Comparison of ENCODE assay signal across 9 cellular contexts in the genomic region with DNA sequence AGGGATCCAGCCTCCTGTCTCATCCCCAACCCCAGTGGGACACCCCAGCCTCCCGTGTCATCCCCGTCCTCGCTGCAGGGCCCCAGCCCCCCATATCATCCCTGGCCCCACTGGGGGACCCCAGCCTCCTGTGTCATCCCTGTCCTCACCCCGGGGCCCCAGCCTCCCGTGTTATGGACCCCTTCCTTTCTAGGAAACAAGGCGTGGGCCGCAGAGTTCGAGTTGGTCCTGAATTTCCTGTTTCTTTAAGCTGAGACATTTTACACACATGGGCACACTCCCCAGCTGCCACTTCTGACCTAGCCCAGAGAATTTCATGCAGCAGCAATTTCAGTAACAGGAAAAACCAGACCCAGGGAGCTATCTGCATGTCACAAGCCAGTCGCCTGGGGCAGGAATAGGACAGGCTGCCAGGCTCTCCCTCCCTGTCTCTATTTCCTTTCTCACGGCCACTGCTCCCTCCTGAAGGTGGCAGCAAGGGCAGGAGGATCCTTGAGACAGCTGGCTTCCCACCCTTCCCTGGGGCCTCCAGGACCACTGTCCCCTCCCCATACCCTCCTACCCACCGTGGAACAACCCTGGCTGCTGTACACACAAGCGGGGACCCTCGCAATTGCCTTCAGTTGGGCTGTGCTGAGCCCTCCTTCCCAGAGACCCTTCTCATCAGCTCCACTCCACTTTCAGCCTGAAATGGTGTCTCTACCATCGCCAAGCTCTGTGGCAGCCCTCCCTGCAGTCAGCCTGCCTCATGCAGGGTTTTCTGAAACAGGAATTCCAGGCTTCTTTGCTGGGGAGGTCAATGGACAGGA.
DNase-seq lines count a peak whose midpoint lies in the region; FAIRE-seq and TF ChIP-seq lines count a peak whose summit lies in the region.
"Had no signal": no experiment of that assay in that cellular context is flagged by ENCODE, and none has a peak within 500 bp of the region (broad histone marks: within the 10 kb centered on the region; RNA-seq: fewer than 3 reads in every experiment).

No MANE protein-coding gene starts in this region.

- H3K4ac ChIP-seq in H1 (replicated peaks; ENCODE audit: insufficient read length, low read depth, low read length) (no peak overlapping the region), neuronal stem cell (ENCODE audit: low read length) (no peak overlapping the region)

- TF ChIP-seq CTCF in H1 (IDR thresholded peaks at IDR 0.05; ENCODE audit: control extremely low read depth in 1 of 3, insufficient read depth in 1 of 3, low read depth in 1 of 3, low read length in 3 of 3): peak in 1 of 3 experiments; percentile 12; a peak in 1 of 4 replicates

- no peaks in the 10 kb centered on the region for H3K27me3 ChIP-seq in H1 (replicated peaks in 1 of 4; ENCODE audit: control insufficient read depth in 3 of 4, extremely low read depth in 1 of 4, insufficient read depth in 3 of 4, low read length in 3 of 4)
- H3K27me3 ChIP-seq in neuronal stem cell (ENCODE audit: control insufficient read depth in 3 of 3, insufficient read depth in 3 of 3, low read depth in 1 of 3, low read length in 3 of 3): no peaks in the 10 kb centered on the region

- WGBS in H1 (ENCODE audit: extremely low coverage in 1 of 2, insufficient coverage in 1 of 2, insufficient read length in 1 of 2, insufficient replicate concordance in 2 of 2, low coverage in 1 of 2, low lambda C conversion rate in 2 of 2, missing lambda C conversion rate in 1 of 2), 2 experiments: 87% methylated on average over 9 of the region's 14 CpGs; no CpG with 5 or more reads in 1 of the 2 experiments
- WGBS in neuronal stem cell (ENCODE audit: extremely low coverage in 2 of 2, insufficient read length in 2 of 2, insufficient replicate concordance in 1 of 2), 2 donors: no CpG with 5 or more reads among the region's 14 CpGs

- no peak overlapping the region for H2BK5ac ChIP-seq in H1 (ENCODE audit: low read depth, low read length)
- H2BK5ac ChIP-seq in neuronal stem cell (ENCODE audit: low read length): no peak overlapping the region

- H2BK20ac ChIP-seq in H1 (ENCODE audit: low read length): no peak overlapping the region

- H3K79me2 ChIP-seq in H1 (ENCODE audit: control insufficient read depth in 1 of 2, insufficient read depth in 2 of 2, low read length in 2 of 2): no peaks in the 10 kb centered on the region

- H3K9me3 ChIP-seq in H1 (ENCODE audit: insufficient read depth in 2 of 2, low read depth in 1 of 2, low read length in 1 of 2) (no peaks in the 10 kb centered on the region), neuronal stem cell (replicated peaks in 1 of 2; ENCODE audit: control insufficient read depth in 2 of 2, insufficient read depth in 1 of 2, low read depth in 1 of 2, low read length in 2 of 2) (no peaks in the 10 kb centered on the region)

- H4K5ac ChIP-seq in H1 (ENCODE audit: insufficient read length, low read depth, low read length): no peak overlapping the region

- CTCF ChIA-PET in H1 (lab: Charles Lee; ENCODE audit: partially characterized antibody): interaction anchor here (0.7 to 2.3 kb wide), 7 partner anchors 9 to 318 kb away, joined by 3 to 9 read pairs (median 3); no protein-coding TSS in a partner anchor

- no peak overlapping the region for H2AK5ac ChIP-seq in H1 (ENCODE audit: low read depth, low read length)
- peak overlapping the region; percentile 88 for H2AK5ac ChIP-seq in neuronal stem cell (ENCODE audit: low read depth, low read length)

- H2BK15ac ChIP-seq in H1 (ENCODE audit: low read length) (no peak overlapping the region), neuronal stem cell (ENCODE audit: low read length) (no peak overlapping the region)

- peaks cover 0 to 6% (median 0%) of the 10 kb centered on the region in 4 experiments; a peak in 1 of 7 replicates for H3K4me1 ChIP-seq in H1 (replicated peaks in 1 of 4; ENCODE audit: control insufficient read depth in 3 of 4, insufficient read depth in 4 of 4, low read length in 3 of 4)
- peaks cover 9% of the 10 kb centered on the region in 2 donors for H3K4me1 ChIP-seq in neuronal stem cell (ENCODE audit: control insufficient read depth in 2 of 2, insufficient read depth in 1 of 2, low read depth in 1 of 2, low read length in 2 of 2)

- no peak overlapping the region for H3K18ac ChIP-seq in H1 (ENCODE audit: extremely low read depth, low read length)
- H3K18ac ChIP-seq in neuronal stem cell (ENCODE audit: low read length): peak overlapping the region; percentile 32

- no peak overlapping the region for H2BK12ac ChIP-seq in H1 (ENCODE audit: low read depth, low read length)
- no peak overlapping the region for H2BK12ac ChIP-seq in neuronal stem cell (ENCODE audit: low read length)

- H3K79me1 ChIP-seq in H1 (ENCODE audit: low read depth, low read length): no peaks in the 10 kb centered on the region
- no peaks in the 10 kb centered on the region for H3K79me1 ChIP-seq in neuronal stem cell (ENCODE audit: low read depth, low read length)

- H3K9ac ChIP-seq in H1 (replicated peaks in 1 of 4; ENCODE audit: extremely low read depth in 1 of 4, low read depth in 3 of 4, low read length in 3 of 4) (no peak overlapping the region), neuronal stem cell (ENCODE audit: low read depth, low read length, poor library complexity) (no peak overlapping the region)

- DNase-seq in DMS79 treated with DMSO at 0.1 percent for 48 hours (lab: John Stamatoyannopoulos, UW) (peak; percentile 51), NCI-H510A (lab: John Stamatoyannopoulos, UW) (peak; percentile 76), H1 (ENCODE audit: low read depth in 1 of 2, low spot score in 2 of 2) (no peak), neuronal stem cell (ENCODE audit: low spot score) (no peak), SKM-1 (lab: John Stamatoyannopoulos, UW; ENCODE audit: unreplicated experiment) (no peak), cerebellar nuclear complex (lab: John Stamatoyannopoulos, UW) (no peak), HCEC 1CT (no peak), glomerular visceral epithelial cell (ENCODE audit: extremely low spot score) (no peak)
- DNase-seq: NCI-H774 had no signal

- no peak overlapping the region for H3K27ac ChIP-seq in H1 (ENCODE audit: low read depth, low read length)
- no peak overlapping the region for H3K27ac ChIP-seq in neuronal stem cell (replicated peaks; ENCODE audit: low read length)

- H3K4me3 ChIP-seq in H1 (ENCODE audit: extremely low read depth in 1 of 4, insufficient read depth in 2 of 4, low read depth in 3 of 4, low read length in 4 of 4) (no peak overlapping the region), neuronal stem cell (ENCODE audit: low read length in 2 of 2) (no peak overlapping the region)

- H3K23ac ChIP-seq in H1 (ENCODE audit: insufficient read length): no peak overlapping the region
- H3K23ac ChIP-seq in neuronal stem cell (ENCODE audit: low read depth, low read length, poor library complexity): no peak overlapping the region

- no peak overlapping the region for H3K14ac ChIP-seq in H1 (ENCODE audit: insufficient read length)
- no peak overlapping the region for H3K14ac ChIP-seq in neuronal stem cell (ENCODE audit: low read length)

- H3K36me3 ChIP-seq in H1 (ENCODE audit: control insufficient read depth in 2 of 4, insufficient read depth in 4 of 4, low read length in 3 of 4): no peaks in the 10 kb centered on the region
- H3K36me3 ChIP-seq in neuronal stem cell (replicated peaks in 1 of 2; ENCODE audit: control insufficient read depth in 2 of 2, insufficient read depth in 2 of 2, low read length in 2 of 2): no peaks in the 10 kb centered on the region

- H4K20me1 ChIP-seq in H1 (replicated peaks in 1 of 2; ENCODE audit: control insufficient read depth in 1 of 2, insufficient read depth in 2 of 2, low read length in 2 of 2): no peaks in the 10 kb centered on the region

- H3K23me2 ChIP-seq in H1 (ENCODE audit: low read depth, low read length): no peaks in the 10 kb centered on the region

- POLR2A ChIA-PET in H1 (lab: Charles Lee; ENCODE audit: partially characterized antibody): interaction anchor here (0.8 kb wide), 1 partner anchor 142 kb away, joined by 3 read pairs; the partner anchor contains the start of gene ID2

- H3K56ac ChIP-seq in H1 (replicated peaks; ENCODE audit: insufficient read length, low read depth, low read length): no peak overlapping the region

- H2AFZ ChIP-seq in H1 (ENCODE audit: low read length): no peak overlapping the region
- peak overlapping the region; percentile 64 for H2AFZ ChIP-seq in neuronal stem cell (ENCODE audit: low read length)

- no peak for TF ChIP-seq POLR2A in H1 (IDR thresholded peaks at IDR 0.05; ENCODE audit: control extremely low read depth in 1 of 2, low read depth in 2 of 2, low read length in 2 of 2)

- TF ChIP-seq RAD21 in H1 (IDR thresholded peaks at IDR 0.05 in 1 of 2, conservative IDR thresholded peaks at IDR 0.05 in 1 of 2; ENCODE audit: low read depth in 2 of 2, low read length in 2 of 2): peak; percentile 27 to 43

- no peak for FAIRE-seq in H1 (lab: Jason Lieb, UNC)

- H3K4me2 ChIP-seq in H1 (ENCODE audit: insufficient read depth in 1 of 2, low read depth in 2 of 2, low read length in 2 of 2) (no peak overlapping the region), neuronal stem cell (ENCODE audit: insufficient read depth, low read length, poor library complexity, severe bottlenecking) (no peak overlapping the region)

- H4K8ac ChIP-seq in H1 (ENCODE audit: extremely low read depth, insufficient read depth, low read length) (peak overlapping the region; percentile 69), neuronal stem cell (ENCODE audit: low read depth, low read length) (no peak overlapping the region)

- H2BK120ac ChIP-seq in H1 (replicated peaks; ENCODE audit: low read depth, low read length) (no peak overlapping the region), neuronal stem cell (ENCODE audit: low read depth, low read length) (peak overlapping the region; percentile 74)

- H4K91ac ChIP-seq in H1 (replicated peaks; ENCODE audit: insufficient read length, low read length) (peak overlapping the region; percentile 13), neuronal stem cell (ENCODE audit: low read depth, low read length, poor library complexity) (no peak overlapping the region)

- no peak for TF ChIP-seq EP300 in H1 (IDR thresholded peaks at IDR 0.05; ENCODE audit: borderline replicate concordance in 1 of 2, low read depth in 2 of 2, low read length in 2 of 2)

TF ChIP-seq in H1, 55 proteins besides CTCF, POLR2A, EP300 and RAD21:
- TF ChIP-seq MAFK (IDR thresholded peaks at IDR 0.05; ENCODE audit: low read depth, low read length): no peak
- TF ChIP-seq HDAC2 (IDR thresholded peaks at IDR 0.05; ENCODE audit: borderline replicate concordance in 1 of 2, low read depth in 2 of 2, low read length in 2 of 2): no peak
TF ChIP-seq in H1: peak in this region for 0.

Comparison
In these comparisons a context has a peak if more than half of its experiments do, and no peak if none do; other contexts are left out.
1. DNase-seq: peak in DMS79 treated with DMSO at 0.1 percent for 48 hours (single experiment) and NCI-H510A (single experiment); none in H1 (0 of 2), neuronal stem cell (single experiment), SKM-1 (single experiment), cerebellar nuclear complex (0 of 2), HCEC 1CT (single experiment) and glomerular visceral epithelial cell (single experiment).